In genomic region chr17:80441133-80441578, GRCh38 we compare ENCODE assay signal across 9 cellular contexts. TPM values are rescaled to one million over a fixed set of nuclear protein-coding genes. Genes with fewer than 3 reads are reported as not detected.
DNase-seq lines count a peak whose midpoint lies in the region; ATAC-seq, FAIRE-seq and TF ChIP-seq lines count a peak whose summit lies in the region.
"Had no signal": no experiment of that assay in that cellular context is flagged by ENCODE, and none has a peak within 500 bp of the region (broad histone marks: within the 10 kb centered on the region; RNA-seq: fewer than 3 reads in every experiment).

No MANE protein-coding gene starts in this region.

- H3K9me3 ChIP-seq in sigmoid colon: no peaks in the 10 kb centered on the region

- WGBS in sigmoid colon, 2 donors: 46 to 67% methylated on average over 14 of the region's 14 CpGs

- TF ChIP-seq POLR2A in GM12891 (IDR thresholded peaks at IDR 0.05; ENCODE audit: low read depth, low read length) (no peak), sigmoid colon (IDR thresholded peaks at IDR 0.05) (no peak)

- H3K4me3 ChIP-seq in sigmoid colon: no peak overlapping the region

- H3K27me3 Mint-ChIP-seq in activated T-helper 17 cell treated with anti-CD3 and anti-CD28 coated beads, Interleukin-2, amount 50 U/mL, for 72 hours: peaks cover 7% of the 10 kb centered on the region

- no peak overlapping the region for H3K4me3 Mint-ChIP-seq in activated T-helper 17 cell treated with anti-CD3 and anti-CD28 coated beads, Interleukin-2, amount 50 U/mL, for 72 hours

- H3K27ac ChIP-seq in sigmoid colon: no peak overlapping the region
- H3K27ac ChIP-seq: epithelial cell of prostate had no signal

- DNase-seq in GM12891 (ENCODE audit: insufficient read length, low spot score): peak; percentile 92
- peak; percentile 14 for DNase-seq in NCI-H1417 treated with DMSO at 0.1 percent for 48 hours (lab: John Stamatoyannopoulos, UW)
- peak; percentile 62 for DNase-seq in activated T-cell treated with anti-CD3 and anti-CD28 coated beads, Interleukin-2, amount 50 U/mL, for 1 hour
- peak; percentile 72 for DNase-seq in hepatic stellate cell (ENCODE audit: low spot score)
- no peak for DNase-seq in sigmoid colon

- no peaks in the 10 kb centered on the region for H3K27me3 ChIP-seq in sigmoid colon

- no peaks in the 10 kb centered on the region for H3K9me3 Mint-ChIP-seq in activated T-helper 17 cell treated with anti-CD3 and anti-CD28 coated beads, Interleukin-2, amount 50 U/mL, for 72 hours

- no peaks in the 10 kb centered on the region for H3K4me1 ChIP-seq in sigmoid colon

- peaks cover 0 to 3% (median 0%) of the 10 kb centered on the region in 4 donors for H3K36me3 ChIP-seq in sigmoid colon

- H3K36me3 Mint-ChIP-seq in activated T-helper 17 cell treated with anti-CD3 and anti-CD28 coated beads, Interleukin-2, amount 50 U/mL, for 72 hours (ENCODE audit: low read depth): no peaks in the 10 kb centered on the region

- no peak for TF ChIP-seq EP300 in sigmoid colon (IDR thresholded peaks at IDR 0.05)

- intact Hi-C loops in sigmoid colon (cut with DNase I): no loop called here

- ATAC-seq in HG02678 (IDR thresholded peaks at IDR 0.05; ENCODE audit: unreplicated experiment) (no peak), GM21526 (IDR thresholded peaks at IDR 0.05; ENCODE audit: low FRiP score, unreplicated experiment) (no peak)
- no peak for ATAC-seq in activated T-helper 17 cell treated with anti-CD3 and anti-CD28 coated beads, Interleukin-2, amount 50 U/mL, for 72 hours (replicated peaks)

- no peak for TF ChIP-seq CTCF in sigmoid colon (IDR thresholded peaks at IDR 0.05)

- H3K27ac Mint-ChIP-seq in activated T-helper 17 cell treated with anti-CD3 and anti-CD28 coated beads, Interleukin-2, amount 50 U/mL, for 72 hours: no peak overlapping the region

- H3K4me1 Mint-ChIP-seq in activated T-helper 17 cell treated with anti-CD3 and anti-CD28 coated beads, Interleukin-2, amount 50 U/mL, for 72 hours: no peaks in the 10 kb centered on the region

- FAIRE-seq in GM12891 (lab: Jason Lieb, UNC): no peak

TF ChIP-seq in GM12891, 5 proteins besides CTCF, POLR2A, EP300 and RAD21:
- TF ChIP-seq PAX5 (IDR thresholded peaks at IDR 0.05; ENCODE audit: insufficient read depth, low read length, severe bottlenecking) (no peak), SPI1 (IDR thresholded peaks at IDR 0.05; ENCODE audit: low read depth, low read length) (no peak), POLR2AphosphoS5 (IDR thresholded peaks at IDR 0.05; ENCODE audit: low read depth, low read length) (no peak), POU2F2 (IDR thresholded peaks at IDR 0.05; ENCODE audit: low read depth, low read length) (no peak), TAF1 (IDR thresholded peaks at IDR 0.05; ENCODE audit: low read depth, low read length) (no peak)

RNA-seq across cellular contexts. Expression of gene ENDOV, which starts 26.2 kb away (rescaled TPM):
- 9.1 TPM for polyA plus RNA-seq in GM12891 (2012; ENCODE audit: low read depth, missing spikeins)
- 10 to 100 TPM in 1 of 2 donors, 1 to 10 TPM in 1; 9.7 to 20.1 TPM for total RNA-seq in activated T-helper 17 cell treated with anti-CD3 and anti-CD28 coated beads, Interleukin-2, amount 50 U/mL, for 72 hours
- total RNA-seq in sigmoid colon: 10 to 100 TPM in 3 of 4 donors, 1 to 10 TPM in 1; 9.5 to 23.5 (median 16.7) TPM
- polyA plus RNA-seq in sigmoid colon: 10 to 100 TPM; 14.1 to 18.6 (median 17.4) TPM

RNA-seq across cellular contexts. Expression of gene NPTX1, which starts 35.3 kb away (rescaled TPM):
- 0.05 TPM for polyA plus RNA-seq in GM12891 (2012; ENCODE audit: low read depth, missing spikeins)
- 10 to 100 TPM in 1 of 2 donors, 1 to 10 TPM in 1; 1.5 to 10.2 TPM for total RNA-seq in activated T-helper 17 cell treated with anti-CD3 and anti-CD28 coated beads, Interleukin-2, amount 50 U/mL, for 72 hours
- 10 to 100 TPM; 36.9 to 67.3 (median 46.0) TPM for total RNA-seq in sigmoid colon
- 1 to 10 TPM in 1 of 3 donors, under 1 TPM in 2; 0.60 to 1.9 (median 0.69) TPM for polyA plus RNA-seq in sigmoid colon
